2 cellular contexts compared by ENCODE assay signal in the genomic region with DNA sequence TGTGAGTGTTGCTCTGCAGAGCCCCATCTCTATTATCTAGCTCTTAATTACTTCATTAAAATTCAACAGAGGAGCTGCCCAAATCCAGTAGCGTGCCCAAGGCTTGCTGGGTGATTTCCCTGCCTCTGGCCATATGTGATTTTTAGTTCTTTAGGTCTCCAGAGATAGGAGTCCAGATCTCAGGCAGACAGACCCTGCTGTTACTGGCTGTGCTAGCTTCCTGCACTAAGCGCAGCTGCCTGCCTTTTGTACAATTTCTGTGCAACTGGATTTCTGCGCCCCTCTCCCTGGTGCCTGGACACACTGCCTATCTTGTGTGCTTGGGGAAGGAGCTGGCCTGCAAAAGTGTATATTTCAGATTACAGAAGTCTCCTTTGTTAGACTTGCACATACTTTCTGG.
TF ChIP-seq lines count a peak whose summit lies in the region.

No MANE protein-coding gene starts in this region.

TF ChIP-seq in SK-N-SH, 30 proteins besides CTCF, POLR2A, EP300 and RAD21 (continued from another document):
- TF ChIP-seq, protein P1, sequence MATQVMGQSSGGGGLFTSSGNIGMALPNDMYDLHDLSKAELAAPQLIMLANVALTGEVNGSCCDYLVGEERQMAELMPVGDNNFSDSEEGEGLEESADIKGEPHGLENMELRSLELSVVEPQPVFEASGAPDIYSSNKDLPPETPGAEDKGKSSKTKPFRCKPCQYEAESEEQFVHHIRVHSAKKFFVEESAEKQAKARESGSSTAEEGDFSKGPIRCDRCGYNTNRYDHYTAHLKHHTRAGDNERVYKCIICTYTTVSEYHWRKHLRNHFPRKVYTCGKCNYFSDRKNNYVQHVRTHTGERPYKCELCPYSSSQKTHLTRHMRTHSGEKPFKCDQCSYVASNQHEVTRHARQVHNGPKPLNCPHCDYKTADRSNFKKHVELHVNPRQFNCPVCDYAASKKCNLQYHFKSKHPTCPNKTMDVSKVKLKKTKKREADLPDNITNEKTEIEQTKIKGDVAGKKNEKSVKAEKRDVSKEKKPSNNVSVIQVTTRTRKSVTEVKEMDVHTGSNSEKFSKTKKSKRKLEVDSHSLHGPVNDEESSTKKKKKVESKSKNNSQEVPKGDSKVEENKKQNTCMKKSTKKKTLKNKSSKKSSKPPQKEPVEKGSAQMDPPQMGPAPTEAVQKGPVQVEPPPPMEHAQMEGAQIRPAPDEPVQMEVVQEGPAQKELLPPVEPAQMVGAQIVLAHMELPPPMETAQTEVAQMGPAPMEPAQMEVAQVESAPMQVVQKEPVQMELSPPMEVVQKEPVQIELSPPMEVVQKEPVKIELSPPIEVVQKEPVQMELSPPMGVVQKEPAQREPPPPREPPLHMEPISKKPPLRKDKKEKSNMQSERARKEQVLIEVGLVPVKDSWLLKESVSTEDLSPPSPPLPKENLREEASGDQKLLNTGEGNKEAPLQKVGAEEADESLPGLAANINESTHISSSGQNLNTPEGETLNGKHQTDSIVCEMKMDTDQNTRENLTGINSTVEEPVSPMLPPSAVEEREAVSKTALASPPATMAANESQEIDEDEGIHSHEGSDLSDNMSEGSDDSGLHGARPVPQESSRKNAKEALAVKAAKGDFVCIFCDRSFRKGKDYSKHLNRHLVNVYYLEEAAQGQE (IDR thresholded peaks at IDR 0.05; ENCODE audit: low read depth, low read length): no peak
- TF ChIP-seq ELF1 (IDR thresholded peaks at IDR 0.05) (no peak), FOXJ3 (CRISPR knock-in tag; IDR thresholded peaks at IDR 0.05) (peak; percentile 76), TCF12 (IDR thresholded peaks at IDR 0.05) (no peak)
- TF ChIP-seq, protein P2, sequence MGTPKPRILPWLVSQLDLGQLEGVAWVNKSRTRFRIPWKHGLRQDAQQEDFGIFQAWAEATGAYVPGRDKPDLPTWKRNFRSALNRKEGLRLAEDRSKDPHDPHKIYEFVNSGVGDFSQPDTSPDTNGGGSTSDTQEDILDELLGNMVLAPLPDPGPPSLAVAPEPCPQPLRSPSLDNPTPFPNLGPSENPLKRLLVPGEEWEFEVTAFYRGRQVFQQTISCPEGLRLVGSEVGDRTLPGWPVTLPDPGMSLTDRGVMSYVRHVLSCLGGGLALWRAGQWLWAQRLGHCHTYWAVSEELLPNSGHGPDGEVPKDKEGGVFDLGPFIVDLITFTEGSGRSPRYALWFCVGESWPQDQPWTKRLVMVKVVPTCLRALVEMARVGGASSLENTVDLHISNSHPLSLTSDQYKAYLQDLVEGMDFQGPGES (IDR thresholded peaks at IDR 0.05; ENCODE audit: low read depth, low read length): no peak

TF ChIP-seq in SK-N-SH treated with all-trans-retinoic acid at 6 μM for 48 hours, 23 proteins besides CTCF, POLR2A, EP300 and RAD21 (continued from another document):
- TF ChIP-seq BACH2 (CRISPR knock-in tag; IDR thresholded peaks at IDR 0.05; ENCODE audit: borderline replicate concordance) (no peak), ZNF565 (CRISPR knock-in tag; conservative IDR thresholded peaks at IDR 0.05; ENCODE audit: low read depth) (no peak), ZNF70 (CRISPR knock-in tag; IDR thresholded peaks at IDR 0.05) (no peak)
